ENCODE assay signal across 18 cellular contexts in the genomic region with DNA sequence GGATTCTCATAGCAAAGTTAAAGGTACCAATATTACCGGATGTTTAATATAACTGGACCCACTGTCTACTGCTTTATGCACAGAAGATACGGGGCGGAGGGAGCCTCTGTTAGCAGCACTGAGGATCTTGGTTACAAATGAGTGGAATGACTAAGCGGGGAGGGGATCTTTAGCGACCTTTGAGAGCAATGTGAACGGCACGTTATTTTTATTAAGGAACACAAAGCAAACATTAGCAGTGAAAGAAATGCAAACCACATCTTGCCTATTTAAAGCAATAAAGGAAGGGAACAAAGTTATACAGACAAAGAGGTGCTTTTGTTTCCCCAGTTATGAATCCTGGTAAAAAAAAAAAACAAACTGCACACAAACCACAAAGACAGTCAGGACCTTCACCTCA. TPM values are rescaled to one million over a fixed set of nuclear protein-coding genes. Genes with fewer than 3 reads are reported as not detected.
A peak's percentile ranks its signal among the peaks of the same experiment; 100 is the strongest.
DNase-seq lines count a peak whose midpoint lies in the region; ATAC-seq, FAIRE-seq and TF ChIP-seq lines count a peak whose summit lies in the region.
"Had no signal": no experiment of that assay in that cellular context is flagged by ENCODE, and none has a peak within 500 bp of the region (broad histone marks: within the 10 kb centered on the region; RNA-seq: fewer than 3 reads in every experiment).

No MANE protein-coding gene starts in this region.

- in situ Hi-C loops in astrocyte of the spinal cord (cut with HindIII; ENCODE audit: low sequenced_read_pairs): no loop called here

- H3K9me3 ChIP-seq in mucosa of descending colon (no peaks in the 10 kb centered on the region), psoas muscle (no peaks in the 10 kb centered on the region)

- H3K27ac ChIP-seq in psoas muscle: no peak overlapping the region

- ATAC-seq in mucosa of descending colon (peak; percentile 64), psoas muscle (no peak), GM21786 (IDR thresholded peaks at IDR 0.05; ENCODE audit: unreplicated experiment) (no peak)
- ATAC-seq: Panc1, SK-N-SH treated with all-trans-retinoic acid at 6 μM for 48 hours had no signal

- no peaks in the 10 kb centered on the region for H3K4me1 ChIP-seq in mucosa of descending colon (ENCODE audit: low read depth)
- H3K4me1 ChIP-seq in psoas muscle: no peaks in the 10 kb centered on the region

- no peaks in the 10 kb centered on the region for H3K36me3 ChIP-seq in mucosa of descending colon (ENCODE audit: low read depth)
- H3K36me3 ChIP-seq in psoas muscle (ENCODE audit: insufficient read depth in 1 of 2, low read depth in 1 of 2): no peaks in the 10 kb centered on the region

- H3K27me3 ChIP-seq in psoas muscle (ENCODE audit: insufficient read depth in 3 of 3, low read length in 2 of 3): peaks cover 0 to 3% (median 0%) of the 10 kb centered on the region in 3 donors

- intact Hi-C loops in mucosa of descending colon (cut with DNase I, micrococcal nuclease): no loop called here
- intact Hi-C loops in psoas muscle (cut with DNase I): no loop called here

- peak; percentile 1 for DNase-seq in EH (ENCODE audit: low read depth)
- DNase-seq in HTR-8/SVneo (ENCODE audit: insufficient read length, low spot score): no peak
- peak; percentile 39 for DNase-seq in astrocyte of the spinal cord (ENCODE audit: low read depth, low spot score)
- DNase-seq in mucosa of descending colon: no peak
- DNase-seq in psoas muscle: no peak
- no peak for DNase-seq in NCI-H2107 treated with DMSO at 0.1 percent for 48 hours (lab: John Stamatoyannopoulos, UW; ENCODE audit: unreplicated experiment)
- DNase-seq: ACHN, AML-193, COR-L47, DMS153, HCEC 1CT, NCI-H2029 treated with DMSO at 0.1 percent for 48 hours, SHP77 had no signal

- peak; percentile 42 for FAIRE-seq in HTR-8/SVneo (lab: Jason Lieb, UNC)
- FAIRE-seq: GM19239 had no signal

- no peak for TF ChIP-seq CTCF in astrocyte of the spinal cord (IDR thresholded peaks at IDR 0.05; ENCODE audit: low read depth, low read length)
- TF ChIP-seq CTCF in mucosa of descending colon (IDR thresholded peaks at IDR 0.05): no peak
- TF ChIP-seq CTCF in psoas muscle (IDR thresholded peaks at IDR 0.05): no peak

- H3K4me3 ChIP-seq in astrocyte of the spinal cord (ENCODE audit: low read depth, low read length) (no peak overlapping the region), mucosa of descending colon (no peak overlapping the region), psoas muscle (no peak overlapping the region)

- WGBS in psoas muscle, 3 donors: 69 to 72% (median 72%) methylated on average over 7 of the region's 7 CpGs

RNA-seq across cellular contexts. Expression of a gene that starts 27.1 kb away (rescaled TPM):
- total RNA-seq in mucosa of descending colon (under 1 TPM in 1 of 3 donors, not detected in 2; 0.13 TPM), psoas muscle (not detected)
- under 1 TPM in 1 of 3 donors, not detected in 2; 0.01 TPM for polyA plus RNA-seq in psoas muscle
- polyA plus RNA-seq: CD14-positive monocyte had no signal

Comparison
In these comparisons a context has a peak if more than half of its experiments do, and no peak if none do; other contexts are left out.
1. DNase-seq: peak in EH (single experiment) and astrocyte of the spinal cord (single experiment); none in HTR-8/SVneo (single experiment), mucosa of descending colon (0 of 3), psoas muscle (0 of 2) and NCI-H2107 treated with DMSO at 0.1 percent for 48 hours (single experiment).